33 cellular contexts compared by ENCODE assay signal in genomic region chr11:11827272-11827671, GRCh38.
"Had no signal": no experiment of that assay in that cellular context is flagged by ENCODE, and none has a peak within 500 bp of the region (broad histone marks: within the 10 kb centered on the region; RNA-seq: fewer than 3 reads in every experiment).

No MANE protein-coding gene starts in this region.

- ATAC-seq: activated CD8-positive, alpha-beta T cell treated with anti-CD3 and anti-CD28 coated beads for 36 hours; activated naive CD4-positive, alpha-beta T cell treated with anti-CD3 and anti-CD28 coated beads, Interleukin-2, amount 50 U/mL, for 72 hours; activated T-cell treated with anti-CD3 and anti-CD28 coated beads, Interleukin-2, amount 50 U/mL, for 4 hours; activated T-cell treated with anti-CD3 and anti-CD28 coated beads, Interleukin-2, amount 50 U/mL, for 72 hours; activated T-helper 17 cell treated with anti-CD3 and anti-CD28 coated beads, Interleukin-2, amount 50 U/mL, for 72 hours; body of pancreas had no signal

- FAIRE-seq: astrocyte, TTC549 had no signal

- H3K4me1 ChIP-seq: adrenal gland, body of pancreas, breast epithelium had no signal

- DNase-seq: activated B cell treated with CpG ODN at 0.5 μM for 24 hours; activated CD4-positive, alpha-beta memory T cell treated with anti-CD3 and anti-CD28 coated beads for 36 hours; activated CD4-positive, alpha-beta T cell treated with anti-CD3 and anti-CD28 coated beads for 4 hours; activated CD4-positive, alpha-beta T cell treated with anti-CD3 and anti-CD28 coated beads, Interleukin-2, amount 50 U/mL, for 1 hour; activated CD4-positive, alpha-beta T cell treated with anti-CD3 and anti-CD28 coated beads, Interleukin-2, amount 50 U/mL, for 4 hours; activated CD4-positive, CD25-positive, alpha-beta regulatory T cell treated with anti-CD3 and anti-CD28 coated beads, Interleukin-2, amount 50 U/mL, for 72 hours; activated CD8-positive, alpha-beta memory T cell treated with anti-CD3 and anti-CD28 coated beads, Interleukin-2, amount 50 U/mL, for 4 hours; activated CD8-positive, alpha-beta T cell treated with anti-CD3 and anti-CD28 coated beads for 36 hours; activated effector memory CD4-positive, alpha-beta T cell treated with anti-CD3 and anti-CD28 coated beads, Interleukin-2, amount 50 U/mL, for 16 hours; activated gamma-delta T cell treated with Interleukin-2 at 50 U/mL for 16 hours; activated naive CD4-positive, alpha-beta T cell; activated naive CD4-positive, alpha-beta T cell treated with anti-CD3 and anti-CD28 coated beads for 36 hours; activated naive CD4-positive, alpha-beta T cell treated with anti-CD3 and anti-CD28 coated beads, Interleukin-2, amount 50 U/mL, for 16 hours; activated naive CD8-positive, alpha-beta T cell treated with anti-CD3 and anti-CD28 coated beads for 36 hours; activated T-cell treated with anti-CD3 and anti-CD28 coated beads for 4 hours; activated T-cell treated with anti-CD3 and anti-CD28 coated beads, Interleukin-2, amount 50 U/mL, for 1 hour; activated T-cell treated with anti-CD3 and anti-CD28 coated beads, Interleukin-2, amount 50 U/mL, for 4 hours; activated T-cell treated with anti-CD3 and anti-CD28 coated beads, Interleukin-2, amount 50 U/mL, for 72 hours; adrenal gland; amniotic stem cell; aorta; body of pancreas; brain microvascular endothelial cell; central memory CD4-positive, alpha-beta T cell; T-helper 1 cell; T-helper 2 cell; T-helper 9 cell had no signal

- H3K27ac ChIP-seq: adrenal gland, body of pancreas, brain microvascular endothelial cell, breast epithelium, VCaP had no signal

- H3K9me3 ChIP-seq: adrenal gland, body of pancreas, breast epithelium had no signal

- H3K36me3 ChIP-seq: adrenal gland, brain microvascular endothelial cell, breast epithelium had no signal

- H3K27me3 ChIP-seq: adrenal gland, body of pancreas, brain microvascular endothelial cell, breast epithelium had no signal

- H3K4me3 ChIP-seq: adrenal gland, body of pancreas, breast epithelium had no signal
